In genomic region chrX:120753413-120754251, GRCh38 we compare ENCODE assay signal across 11 cellular contexts.
A peak's percentile ranks its signal among the peaks of the same experiment; 100 is the strongest.
DNase-seq lines count a peak whose midpoint lies in the region; ATAC-seq, FAIRE-seq and TF ChIP-seq lines count a peak whose summit lies in the region.
"Had no signal": no experiment of that assay in that cellular context is flagged by ENCODE, and none has a peak within 500 bp of the region (broad histone marks: within the 10 kb centered on the region; RNA-seq: fewer than 3 reads in every experiment).

No MANE protein-coding gene starts in this region.

- no peaks in the 10 kb centered on the region for H3K9me3 Mint-ChIP-seq in activated CD4-positive, alpha-beta T cell treated with anti-CD3 and anti-CD28 coated beads, Interleukin-2, amount 10 ng/mL, durations not matched to agents 24 days and 14 days
- H3K9me3 Mint-ChIP-seq in HFFc6, result no peaks in the 10 kb centered on the region
- H3K9me3 Mint-ChIP-seq: brain, GM23338 had no signal

- DNase-seq in GM13977 (ENCODE audit: low spot score) (no peak), spleen (no peak), HFFc6 (no peak), esophagus muscularis mucosa (ENCODE audit: extremely low spot score) (no peak), NCI-H345 treated with DMSO at 0.1 percent for 48 hours (lab: John Stamatoyannopoulos, UW; ENCODE audit: unreplicated experiment) (no peak), H54 (ENCODE audit: insufficient read length, low spot score) (no peak)
- no peak for DNase-seq in activated CD4-positive, alpha-beta T cell treated with anti-CD3 and anti-CD28 coated beads, Interleukin-2, amount 10 ng/mL, durations not matched to agents 24 days and 14 days
- DNase-seq: DMS153 had no signal

- TF ChIP-seq POLR2A in spleen (IDR thresholded peaks at IDR 0.05) (no peak), esophagus muscularis mucosa (IDR thresholded peaks at IDR 0.05; ENCODE audit: low read depth) (no peak), H54 (IDR thresholded peaks at IDR 0.05; ENCODE audit: low read depth, low read length) (no peak)

- H3K4me3 Mint-ChIP-seq in activated CD4-positive, alpha-beta T cell treated with anti-CD3 and anti-CD28 coated beads, Interleukin-2, amount 10 ng/mL, durations not matched to agents 24 days and 14 days, result peak overlapping the region; percentile 47
- H3K4me3 Mint-ChIP-seq in HFFc6, result no peak overlapping the region
- H3K4me3 Mint-ChIP-seq: brain, GM23338 had no signal

- no peak for FAIRE-seq in H54 (lab: Jason Lieb, UNC)

- TF ChIP-seq CTCF in GM13977 (IDR thresholded peaks at IDR 0.05; ENCODE audit: extremely low read depth, insufficient read depth, missing control alignments), result peak; percentile 8
- no peak for TF ChIP-seq CTCF in spleen (IDR thresholded peaks at IDR 0.05 in 8 of 11, conservative IDR thresholded peaks at IDR 0.05 in 3 of 11)
- TF ChIP-seq CTCF in HFFc6 (IDR thresholded peaks at IDR 0.05), result no peak
- no peak for TF ChIP-seq CTCF in esophagus muscularis mucosa (IDR thresholded peaks at IDR 0.05)

- H3K4me3 ChIP-seq in spleen (no peak overlapping the region), esophagus muscularis mucosa (no peak overlapping the region)
- H3K4me3 ChIP-seq: GM23338 had no signal

- peaks cover 1% of the 10 kb centered on the region for H3K36me3 Mint-ChIP-seq in activated CD4-positive, alpha-beta T cell treated with anti-CD3 and anti-CD28 coated beads, Interleukin-2, amount 10 ng/mL, durations not matched to agents 24 days and 14 days (ENCODE audit: low read depth)
- no peaks in the 10 kb centered on the region for H3K36me3 Mint-ChIP-seq in HFFc6 (ENCODE audit: low read depth)
- H3K36me3 Mint-ChIP-seq: brain had no signal

- no peaks in the 10 kb centered on the region for H3K9me3 ChIP-seq in spleen
- H3K9me3 ChIP-seq in esophagus muscularis mucosa, result no peaks in the 10 kb centered on the region

- peaks cover 33% of the 10 kb centered on the region for H3K4me1 Mint-ChIP-seq in activated CD4-positive, alpha-beta T cell treated with anti-CD3 and anti-CD28 coated beads, Interleukin-2, amount 10 ng/mL, durations not matched to agents 24 days and 14 days
- peaks cover 45% of the 10 kb centered on the region for H3K4me1 Mint-ChIP-seq in HFFc6 (ENCODE audit: low read depth)
- H3K4me1 Mint-ChIP-seq: brain had no signal

- TF ChIP-seq EP300 in esophagus muscularis mucosa (IDR thresholded peaks at IDR 0.05), result no peak

- H3K4me1 ChIP-seq in spleen, result peaks cover 0 to 33% (median 0%) of the 10 kb centered on the region in 6 donors
- H3K4me1 ChIP-seq in esophagus muscularis mucosa, result no peaks in the 10 kb centered on the region

- WGBS in spleen, 5 donors, result 51 to 68% (median 63%) methylated on average over 10 of the region's 10 CpGs
- WGBS in esophagus muscularis mucosa, result 74% methylated on average over 10 of the region's 10 CpGs

- peak overlapping the region in 5 of 8 donors; percentile 29 to 81 (median 68) for H3K27ac ChIP-seq in spleen
- no peak overlapping the region for H3K27ac ChIP-seq in esophagus muscularis mucosa (replicated peaks in 1 of 4)

- peak; percentile 23 for ATAC-seq in GM21786 (IDR thresholded peaks at IDR 0.05; ENCODE audit: unreplicated experiment)
- ATAC-seq: GM23338 had no signal

- in situ Hi-C loops in GM13977 (cut with MboI; ENCODE audit: low pct_unique_long_range_greater_than_20kb, low sequenced_read_pairs, unreplicated experiment), result loop anchor here (25.0 kb wide), 1 partner anchor 241 kb away; no protein-coding TSS in a partner anchor

- peak overlapping the region; percentile 71 for H3K27ac Mint-ChIP-seq in activated CD4-positive, alpha-beta T cell treated with anti-CD3 and anti-CD28 coated beads, Interleukin-2, amount 10 ng/mL, durations not matched to agents 24 days and 14 days
- no peak overlapping the region for H3K27ac Mint-ChIP-seq in HFFc6
- H3K27ac Mint-ChIP-seq: GM23338 had no signal

- H3K36me3 ChIP-seq in spleen (no peaks in the 10 kb centered on the region), esophagus muscularis mucosa (no peaks in the 10 kb centered on the region)

- intact Hi-C loops in activated CD4-positive, alpha-beta T cell treated with anti-CD3 and anti-CD28 coated beads, Interleukin-2, amount 10 ng/mL, durations not matched to agents 24 days and 14 days (cut with micrococcal nuclease), result loop anchor here (2.0 to 5.0 kb wide), 3 partner anchors 17 to 256 kb away; no protein-coding TSS in a partner anchor
- intact Hi-C loops in spleen (cut with DNase I; ENCODE audit: low total_unique reads), result no loop called here
- intact Hi-C loops in esophagus muscularis mucosa (cut with DNase I), result no loop called here

- H3K27me3 ChIP-seq in spleen (replicated peaks in 1 of 7) (no peaks in the 10 kb centered on the region), esophagus muscularis mucosa (no peaks in the 10 kb centered on the region)

- H3K27me3 Mint-ChIP-seq in activated CD4-positive, alpha-beta T cell treated with anti-CD3 and anti-CD28 coated beads, Interleukin-2, amount 10 ng/mL, durations not matched to agents 24 days and 14 days, result no peaks in the 10 kb centered on the region
- H3K27me3 Mint-ChIP-seq in HFFc6 (ENCODE audit: insufficient read depth), result no peaks in the 10 kb centered on the region

Comparison
In these comparisons a context has a peak if more than half of its experiments do, and no peak if none do; other contexts are left out.
1. H3K27ac ChIP-seq: peak in spleen (5 of 8); none in esophagus muscularis mucosa (0 of 4).